Comparison of ENCODE assay signal across 11 cellular contexts in the genomic region with DNA sequence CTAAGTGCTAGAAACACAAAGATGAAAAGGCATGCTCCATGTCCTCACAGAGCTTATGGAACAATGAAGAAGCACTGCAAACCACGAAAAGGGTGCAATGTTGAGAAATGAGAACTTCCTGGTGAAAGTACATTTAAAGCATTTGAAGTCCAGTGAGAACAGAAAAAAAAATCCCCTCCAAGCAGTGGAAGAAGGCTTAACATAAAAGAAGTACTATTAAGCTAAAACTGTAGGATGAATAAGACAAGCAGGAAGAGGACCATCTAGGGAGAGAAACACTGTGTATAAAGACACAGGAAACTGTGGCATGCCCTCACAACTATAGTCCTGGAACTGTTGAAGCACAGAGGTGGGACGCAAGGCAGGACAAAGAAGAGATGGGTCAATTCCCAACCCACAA. TPM values are rescaled to one million over a fixed set of nuclear protein-coding genes. Genes with fewer than 3 reads are reported as not detected.
DNase-seq lines count a peak whose midpoint lies in the region; ATAC-seq and TF ChIP-seq lines count a peak whose summit lies in the region.
"Had no signal": no experiment of that assay in that cellular context is flagged by ENCODE, and none has a peak within 500 bp of the region (broad histone marks: within the 10 kb centered on the region; RNA-seq: fewer than 3 reads in every experiment).

No MANE protein-coding gene starts in this region.

- ATAC-seq in activated CD8-positive, alpha-beta memory T cell treated with anti-CD3 and anti-CD28 coated beads, Interleukin-2, amount 10 ng/mL, durations not matched to agents 7 days and 5 days: peak; percentile 28

- H3K4me1 ChIP-seq in SJSA1 (replicated peaks) (peaks cover 45% of the 10 kb centered on the region), transverse colon (peaks cover 6 to 63% (median 29%) of the 10 kb centered on the region in 4 donors)

- H3K36me3 ChIP-seq in SJSA1 (no peaks in the 10 kb centered on the region), transverse colon (no peaks in the 10 kb centered on the region)

- H3K4me3 Mint-ChIP-seq in activated CD8-positive, alpha-beta memory T cell treated with anti-CD3 and anti-CD28 coated beads, Interleukin-2, amount 10 ng/mL, durations not matched to agents 7 days and 5 days: no peak overlapping the region
- H3K4me3 Mint-ChIP-seq: type B pancreatic cell had no signal

- no peak for TF ChIP-seq EP300 in transverse colon (IDR thresholded peaks at IDR 0.05; ENCODE audit: low read depth)

- in situ Hi-C loops in transverse colon (cut with MboI; ENCODE audit: low pct_ligation_motif_present in 1 of 4, low pct_unique_long_range_greater_than_20kb in 1 of 4, low sequenced_read_pairs in 3 of 4): no loop called here

- peaks cover 34% of the 10 kb centered on the region for H3K4me1 Mint-ChIP-seq in activated CD8-positive, alpha-beta memory T cell treated with anti-CD3 and anti-CD28 coated beads, Interleukin-2, amount 10 ng/mL, durations not matched to agents 7 days and 5 days

- H3K27me3 ChIP-seq in SJSA1 (replicated peaks) (no peaks in the 10 kb centered on the region), transverse colon (no peaks in the 10 kb centered on the region)

- no peak for TF ChIP-seq POLR2A in transverse colon (IDR thresholded peaks at IDR 0.05)

- intact Hi-C loops in transverse colon (cut with DNase I; ENCODE audit: low total_unique reads): no loop called here

- H3K9me3 ChIP-seq in SJSA1 (replicated peaks) (no peaks in the 10 kb centered on the region), transverse colon (no peaks in the 10 kb centered on the region)

- WGBS in transverse colon (ENCODE audit: low coverage in 1 of 2), 2 donors: 50 to 56% methylated on average over 2 of the region's 2 CpGs

- H3K27me3 Mint-ChIP-seq in activated CD8-positive, alpha-beta memory T cell treated with anti-CD3 and anti-CD28 coated beads, Interleukin-2, amount 10 ng/mL, durations not matched to agents 7 days and 5 days: no peaks in the 10 kb centered on the region
- H3K27me3 Mint-ChIP-seq: type B pancreatic cell had no signal

- H3K9me3 Mint-ChIP-seq in activated CD8-positive, alpha-beta memory T cell treated with anti-CD3 and anti-CD28 coated beads, Interleukin-2, amount 10 ng/mL, durations not matched to agents 7 days and 5 days (ENCODE audit: low read depth): no peaks in the 10 kb centered on the region

- H3K4me3 ChIP-seq in SJSA1: no peak overlapping the region
- H3K4me3 ChIP-seq in transverse colon: no peak overlapping the region

- no peak for DNase-seq in activated CD8-positive, alpha-beta memory T cell treated with anti-CD3 and anti-CD28 coated beads, Interleukin-2, amount 10 ng/mL, durations not matched to agents 7 days and 5 days
- DNase-seq in activated CD8-positive, alpha-beta memory T cell treated with anti-CD3 and anti-CD28 coated beads, Interleukin-2, amount 50 U/mL, for 48 hours: no peak
- DNase-seq in SJSA1 (ENCODE audit: low read depth in 1 of 2, low spot score in 2 of 2) (no peak), iris pigment epithelial cell (ENCODE audit: low read depth) (peak; percentile 61), transverse colon (no peak), NCI-H526 treated with DMSO at 0.1 percent for 48 hours (lab: John Stamatoyannopoulos, UW) (no peak)
- no peak for DNase-seq in stimulated activated CD4-positive, alpha-beta T cell treated with anti-CD3 and anti-CD28 coated beads, Interleukin-4, amount 100 ng/mL, for 4 hours
- DNase-seq in activated CD8-positive, alpha-beta memory T cell treated with anti-CD3 and anti-CD28 coated beads for 24 hours: no peak
- DNase-seq: anterior cingulate cortex, EL had no signal

- peak overlapping the region; percentile 65; the same call in 1 of the 2 replicates for H3K27ac ChIP-seq in SJSA1
- H3K27ac ChIP-seq in transverse colon: peak overlapping the region in 3 of 4 donors; percentile 24 to 52 (median 34)

- CTCF ChIA-PET in activated CD8-positive, alpha-beta memory T cell treated with anti-CD3 and anti-CD28 coated beads, Interleukin-2, amount 10 ng/mL, durations not matched to agents 7 days and 5 days (lab: Charles Lee): interaction anchor here (2.2 kb wide), 1 partner anchor 10 kb away, joined by 12 read pairs; a partner anchor contains a TSS

- H3K27ac Mint-ChIP-seq in activated CD8-positive, alpha-beta memory T cell treated with anti-CD3 and anti-CD28 coated beads, Interleukin-2, amount 10 ng/mL, durations not matched to agents 7 days and 5 days: no peak overlapping the region
- H3K27ac Mint-ChIP-seq: type B pancreatic cell had no signal

- H3K36me3 Mint-ChIP-seq in activated CD8-positive, alpha-beta memory T cell treated with anti-CD3 and anti-CD28 coated beads, Interleukin-2, amount 10 ng/mL, durations not matched to agents 7 days and 5 days: peaks cover 2% of the 10 kb centered on the region

- TF ChIP-seq CTCF in transverse colon (IDR thresholded peaks at IDR 0.05): no peak

RNA-seq across cellular contexts. Expression of a gene that starts 10.0 kb away (rescaled TPM):
- 10 to 100 TPM; 35.8 to 39.6 TPM for total RNA-seq in activated CD8-positive, alpha-beta memory T cell treated with anti-CD3 and anti-CD28 coated beads, Interleukin-2, amount 10 ng/mL, durations not matched to agents 7 days and 5 days
- 32.9 and 40.4 TPM in 2 replicates for total RNA-seq in SJSA1 (2014; rRNA removed; shearing (Covaris generic))
- total RNA-seq in transverse colon: 10 to 100 TPM; 11.9 to 82.7 (median 31.2) TPM
